Comparison of ENCODE assay signal across 1 cellular context in genomic region chr5:157602505-157602904, GRCh38.
TF ChIP-seq lines count a peak whose summit lies in the region.

No MANE protein-coding gene starts in this region.

TF ChIP-seq in HCT116, 20 proteins besides CTCF, POLR2A, EP300 and RAD21 (continued from another document):
- TF ChIP-seq REST (IDR thresholded peaks at IDR 0.05; ENCODE audit: low read depth) (no peak), SP1 (IDR thresholded peaks at IDR 0.05; ENCODE audit: low read depth) (no peak), JUND (IDR thresholded peaks at IDR 0.05) (no peak), ELF1 (IDR thresholded peaks at IDR 0.05; ENCODE audit: borderline replicate concordance, low read depth) (no peak), YY1 (IDR thresholded peaks at IDR 0.05; ENCODE audit: extremely low read depth, insufficient replicate concordance, low read depth, low read length) (no peak), ATF3 (IDR thresholded peaks at IDR 0.05) (no peak), ZFX (IDR thresholded peaks at IDR 0.05) (no peak), MAX (IDR thresholded peaks at IDR 0.05) (no peak), FOSL1 (IDR thresholded peaks at IDR 0.05; ENCODE audit: low read depth) (no peak), SIN3A (IDR thresholded peaks at IDR 0.05; ENCODE audit: low read depth) (no peak), SRF (IDR thresholded peaks at IDR 0.05; ENCODE audit: low read depth) (no peak), POLR2AphosphoS5 (IDR thresholded peaks at IDR 0.05; ENCODE audit: low read depth, low read length) (no peak), TCF7L2 (IDR thresholded peaks at IDR 0.05; ENCODE audit: borderline replicate concordance, extremely low read depth, insufficient read depth, insufficient read length) (no peak), CEBPB (IDR thresholded peaks at IDR 0.05; ENCODE audit: low read depth) (no peak), CBX3 (IDR thresholded peaks at IDR 0.05; ENCODE audit: low read depth) (no peak)
TF ChIP-seq in HCT116: peak in this region for 0.
